ENCODE assay signal across 1 cellular context in the genomic region with DNA sequence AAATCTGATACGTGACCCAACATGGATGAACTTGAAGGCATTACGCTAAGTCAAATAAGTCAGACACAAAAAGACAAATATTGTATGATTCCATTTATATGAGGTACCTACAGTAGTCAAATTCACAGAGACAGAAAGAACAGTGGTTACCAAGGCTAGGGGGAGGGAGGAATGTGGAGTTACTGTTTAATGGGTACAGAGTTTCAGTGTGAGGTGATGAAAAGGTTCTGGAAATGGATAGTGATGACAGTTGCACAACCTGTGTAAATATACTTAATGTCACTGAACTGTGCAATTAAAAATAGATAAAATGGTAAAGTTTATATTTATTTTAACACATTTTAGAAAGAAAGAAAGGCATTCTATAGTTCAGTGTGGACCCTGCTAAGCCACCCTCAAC.
A peak's percentile ranks its signal among the peaks of the same experiment; 100 is the strongest.
TF ChIP-seq lines count a peak whose summit lies in the region.

No MANE protein-coding gene starts in this region.

TF ChIP-seq in HepG2, 621 proteins besides CTCF, POLR2A, EP300 and RAD21 (continued from another document and continues in another):
- TF ChIP-seq ATF4 (CRISPR knock-in tag; IDR thresholded peaks at IDR 0.05): peak in 1 of 2 experiments; percentile 63; a peak in 1 of 4 replicates
- TF ChIP-seq ZNF124 (CRISPR knock-in tag; IDR thresholded peaks at IDR 0.05): no peak
- TF ChIP-seq MED13 (CRISPR knock-in tag; IDR thresholded peaks at IDR 0.05): no peak
- peak; percentile 39 for TF ChIP-seq PHF21A (CRISPR knock-in tag; IDR thresholded peaks at IDR 0.05)
- 0 out of 2 replicates have a peak, but pooled peaks have one; percentile 48 for TF ChIP-seq ZNF672 (CRISPR knock-in tag; IDR thresholded peaks at IDR 0.05)
- no peak for TF ChIP-seq TRAFD1 (CRISPR knock-in tag; IDR thresholded peaks at IDR 0.05; ENCODE audit: borderline replicate concordance)
- TF ChIP-seq ZSCAN5A (CRISPR knock-in tag; IDR thresholded peaks at IDR 0.05; ENCODE audit: borderline replicate concordance): no peak
- TF ChIP-seq, protein P1, sequence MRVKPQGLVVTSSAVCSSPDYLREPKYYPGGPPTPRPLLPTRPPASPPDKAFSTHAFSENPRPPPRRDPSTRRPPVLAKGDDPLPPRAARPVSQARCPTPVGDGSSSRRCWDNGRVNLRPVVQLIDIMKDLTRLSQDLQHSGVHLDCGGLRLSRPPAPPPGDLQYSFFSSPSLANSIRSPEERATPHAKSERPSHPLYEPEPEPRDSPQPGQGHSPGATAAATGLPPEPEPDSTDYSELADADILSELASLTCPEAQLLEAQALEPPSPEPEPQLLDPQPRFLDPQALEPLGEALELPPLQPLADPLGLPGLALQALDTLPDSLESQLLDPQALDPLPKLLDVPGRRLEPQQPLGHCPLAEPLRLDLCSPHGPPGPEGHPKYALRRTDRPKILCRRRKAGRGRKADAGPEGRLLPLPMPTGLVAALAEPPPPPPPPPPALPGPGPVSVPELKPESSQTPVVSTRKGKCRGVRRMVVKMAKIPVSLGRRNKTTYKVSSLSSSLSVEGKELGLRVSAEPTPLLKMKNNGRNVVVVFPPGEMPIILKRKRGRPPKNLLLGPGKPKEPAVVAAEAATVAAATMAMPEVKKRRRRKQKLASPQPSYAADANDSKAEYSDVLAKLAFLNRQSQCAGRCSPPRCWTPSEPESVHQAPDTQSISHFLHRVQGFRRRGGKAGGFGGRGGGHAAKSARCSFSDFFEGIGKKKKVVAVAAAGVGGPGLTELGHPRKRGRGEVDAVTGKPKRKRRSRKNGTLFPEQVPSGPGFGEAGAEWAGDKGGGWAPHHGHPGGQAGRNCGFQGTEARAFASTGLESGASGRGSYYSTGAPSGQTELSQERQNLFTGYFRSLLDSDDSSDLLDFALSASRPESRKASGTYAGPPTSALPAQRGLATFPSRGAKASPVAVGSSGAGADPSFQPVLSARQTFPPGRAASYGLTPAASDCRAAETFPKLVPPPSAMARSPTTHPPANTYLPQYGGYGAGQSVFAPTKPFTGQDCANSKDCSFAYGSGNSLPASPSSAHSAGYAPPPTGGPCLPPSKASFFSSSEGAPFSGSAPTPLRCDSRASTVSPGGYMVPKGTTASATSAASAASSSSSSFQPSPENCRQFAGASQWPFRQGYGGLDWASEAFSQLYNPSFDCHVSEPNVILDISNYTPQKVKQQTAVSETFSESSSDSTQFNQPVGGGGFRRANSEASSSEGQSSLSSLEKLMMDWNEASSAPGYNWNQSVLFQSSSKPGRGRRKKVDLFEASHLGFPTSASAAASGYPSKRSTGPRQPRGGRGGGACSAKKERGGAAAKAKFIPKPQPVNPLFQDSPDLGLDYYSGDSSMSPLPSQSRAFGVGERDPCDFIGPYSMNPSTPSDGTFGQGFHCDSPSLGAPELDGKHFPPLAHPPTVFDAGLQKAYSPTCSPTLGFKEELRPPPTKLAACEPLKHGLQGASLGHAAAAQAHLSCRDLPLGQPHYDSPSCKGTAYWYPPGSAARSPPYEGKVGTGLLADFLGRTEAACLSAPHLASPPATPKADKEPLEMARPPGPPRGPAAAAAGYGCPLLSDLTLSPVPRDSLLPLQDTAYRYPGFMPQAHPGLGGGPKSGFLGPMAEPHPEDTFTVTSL (CRISPR knock-in tag; IDR thresholded peaks at IDR 0.05; ENCODE audit: borderline replicate concordance): peak; percentile 38; the same call in 1 of the 2 replicates
- TF ChIP-seq SAFB2 (CRISPR knock-in tag; IDR thresholded peaks at IDR 0.05; ENCODE audit: borderline replicate concordance, low read depth): no peak
- TF ChIP-seq FOXJ3 (CRISPR knock-in tag; IDR thresholded peaks at IDR 0.05; ENCODE audit: borderline replicate concordance): peak; percentile 34; the same call in 1 of the 2 replicates
- no peak for TF ChIP-seq PRDM10 (CRISPR knock-in tag; IDR thresholded peaks at IDR 0.05; ENCODE audit: low read depth)
- no peak for TF ChIP-seq ZNF781 (CRISPR knock-in tag; IDR thresholded peaks at IDR 0.05; ENCODE audit: borderline replicate concordance, not compliant biosample characterization)
- peak; percentile 93 for TF ChIP-seq RERE (CRISPR knock-in tag; IDR thresholded peaks at IDR 0.05; ENCODE audit: low read depth)
- peak; percentile 26; the same call in 1 of the 2 replicates for TF ChIP-seq ETV5 (CRISPR knock-in tag; IDR thresholded peaks at IDR 0.05; ENCODE audit: borderline replicate concordance)
- TF ChIP-seq ZFP82 (CRISPR knock-in tag; IDR thresholded peaks at IDR 0.05; ENCODE audit: borderline replicate concordance): no peak
- TF ChIP-seq NFKB2 (CRISPR knock-in tag; IDR thresholded peaks at IDR 0.05; ENCODE audit: borderline replicate concordance): no peak
- TF ChIP-seq ZNF501 (CRISPR knock-in tag; IDR thresholded peaks at IDR 0.05): no peak
- peak; percentile 87; the same call in 1 of the 2 replicates for TF ChIP-seq SOX5 (CRISPR knock-in tag; IDR thresholded peaks at IDR 0.05; ENCODE audit: borderline replicate concordance)
- peak; percentile 86 for TF ChIP-seq TEAD3 (CRISPR knock-in tag; optimal IDR thresholded peaks at IDR 0.05; ENCODE audit: borderline replicate concordance)
- no peak for TF ChIP-seq ZFP90 (CRISPR knock-in tag; IDR thresholded peaks at IDR 0.05; ENCODE audit: borderline replicate concordance)
- TF ChIP-seq, protein P2, sequence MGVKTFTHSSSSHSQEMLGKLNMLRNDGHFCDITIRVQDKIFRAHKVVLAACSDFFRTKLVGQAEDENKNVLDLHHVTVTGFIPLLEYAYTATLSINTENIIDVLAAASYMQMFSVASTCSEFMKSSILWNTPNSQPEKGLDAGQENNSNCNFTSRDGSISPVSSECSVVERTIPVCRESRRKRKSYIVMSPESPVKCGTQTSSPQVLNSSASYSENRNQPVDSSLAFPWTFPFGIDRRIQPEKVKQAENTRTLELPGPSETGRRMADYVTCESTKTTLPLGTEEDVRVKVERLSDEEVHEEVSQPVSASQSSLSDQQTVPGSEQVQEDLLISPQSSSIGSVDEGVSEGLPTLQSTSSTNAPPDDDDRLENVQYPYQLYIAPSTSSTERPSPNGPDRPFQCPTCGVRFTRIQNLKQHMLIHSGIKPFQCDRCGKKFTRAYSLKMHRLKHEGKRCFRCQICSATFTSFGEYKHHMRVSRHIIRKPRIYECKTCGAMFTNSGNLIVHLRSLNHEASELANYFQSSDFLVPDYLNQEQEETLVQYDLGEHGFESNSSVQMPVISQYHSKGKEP (CRISPR knock-in tag; IDR thresholded peaks at IDR 0.05): no peak
- peak; percentile 51 for TF ChIP-seq HNF4A (CRISPR knock-in tag; IDR thresholded peaks at IDR 0.05)
- TF ChIP-seq ZNF720 (CRISPR knock-in tag; IDR thresholded peaks at IDR 0.05): no peak
- no peak for TF ChIP-seq ZBTB42 (CRISPR knock-in tag; IDR thresholded peaks at IDR 0.05)
- TF ChIP-seq GMEB1 (CRISPR knock-in tag; IDR thresholded peaks at IDR 0.05; ENCODE audit: borderline replicate concordance): 0 out of 2 replicates have a peak, but pooled peaks have one; percentile 22
